ENCODE assay signal across 26 cellular contexts in genomic region chr21:36828208-36828607, GRCh38.
"Had no signal": no experiment of that assay in that cellular context is flagged by ENCODE, and none has a peak within 500 bp of the region (broad histone marks: within the 10 kb centered on the region; RNA-seq: fewer than 3 reads in every experiment).

No MANE protein-coding gene starts in this region.

- H3K27me3 ChIP-seq: stomach, suprapubic skin, testis, thyroid gland, tibial artery, tibial nerve, transverse colon, upper lobe of left lung, upper lobe of right lung, uterus, vagina had no signal

- H3K36me3 ChIP-seq: suprapubic skin, thoracic aorta, thyroid gland, transverse colon, upper lobe of left lung, upper lobe of right lung, uterus, vagina had no signal

- ATAC-seq: stimulated activated effector memory CD8-positive, alpha-beta T cell treated with anti-CD3 and anti-CD28 coated beads, Interleukin-12 subunit alpha, Interleukin-12 subunit beta, amount 100 ng/mL, for 72 hours; stimulated activated memory B cell treated with anti-CD40 and anti-IgM and Interleukin-4, amounts not matched to agents 10 μg/mL and 1 μg/mL and 100 μg/mL, for 72 hours; stimulated activated naive B cell treated with anti-CD40 and anti-IgM and Interleukin-4, amounts not matched to agents 10 μg/mL and 1 μg/mL and 100 μg/mL, for 72 hours; stimulated activated naive CD8-positive, alpha-beta T cell treated with anti-CD3 and anti-CD28 coated beads, Interleukin-15, amount 100 ng/mL, for 72 hours; stimulated activated naive CD8-positive, alpha-beta T cell treated with anti-CD3 and anti-CD28 coated beads, Interleukin-15, Interleukin-2, amounts not matched to agents 100 U/mL and 50 U/mL, for 24 hours; upper lobe of right lung had no signal

- H3K4me1 ChIP-seq: stomach, suprapubic skin, testis, thyroid gland, tibial artery, transverse colon, upper lobe of left lung, upper lobe of right lung, uterus, vagina had no signal

- H3K9me3 ChIP-seq: stomach, suprapubic skin, testis, thoracic aorta, thyroid gland, tibial artery, transverse colon, upper lobe of left lung, upper lobe of right lung, uterus, vagina had no signal

- H3K4me3 ChIP-seq: stomach, suprapubic skin, testis, thoracic aorta, thyroid gland, tibial artery, tibial nerve, transverse colon, upper lobe of left lung, upper lobe of right lung, uterus, vagina had no signal

- FAIRE-seq: urothelium cell line had no signal

- H3K27ac ChIP-seq: stomach, suprapubic skin, testis, thoracic aorta, thyroid gland, tibial artery, tibial nerve, transverse colon, upper lobe of left lung, upper lobe of right lung, uterus, vagina had no signal

- DNase-seq: stimulated activated CD4-positive, alpha-beta T cell treated with anti-CD3 and anti-CD28 coated beads, Interleukin-2, amount 100 ng/mL, for 48 hours; stimulated activated CD4-positive, alpha-beta T cell treated with anti-CD3 and anti-CD28 coated beads, Interleukin-4, amount 100 ng/mL, for 1 hour; stimulated activated CD4-positive, alpha-beta T cell treated with anti-CD3 and anti-CD28 coated beads, Interleukin-4, amount 100 ng/mL, for 24 hours; stimulated activated CD4-positive, alpha-beta T cell treated with anti-CD3 and anti-CD28 coated beads, Interleukin-4, amount 100 ng/mL, for 4 hours; stimulated activated CD8-positive, alpha-beta memory T cell treated with anti-CD3 and anti-CD28 coated beads, Interleukin-4, amount 100 ng/mL, for 48 hours; stimulated activated naive B cell treated with anti-CD40 and anti-IgM and Interleukin-4, amounts not matched to agents 10 μg/mL and 1 μg/mL and 100 μg/mL, for 72 hours; stimulated activated naive CD4-positive, alpha-beta T cell; stimulated activated naive CD4-positive, alpha-beta T cell treated with Interleukin-2 at 50 U/mL for 16 hours; stimulated activated naive CD8-positive, alpha-beta T cell treated with anti-CD3 and anti-CD28 coated beads, Interleukin-15, amount 100 ng/mL, for 72 hours; stimulated activated naive CD8-positive, alpha-beta T cell treated with anti-CD3 and anti-CD28 coated beads, Interleukin-15, Interleukin-2, amounts not matched to agents 100 U/mL and 50 U/mL, for 24 hours; stomach; testis; thyroid gland; tibial artery; transverse colon; trophoblast cell; upper lobe of left lung; upper lobe of right lung; uterus had no signal
